Comparison of ENCODE assay signal across 25 cellular contexts in the genomic region with DNA sequence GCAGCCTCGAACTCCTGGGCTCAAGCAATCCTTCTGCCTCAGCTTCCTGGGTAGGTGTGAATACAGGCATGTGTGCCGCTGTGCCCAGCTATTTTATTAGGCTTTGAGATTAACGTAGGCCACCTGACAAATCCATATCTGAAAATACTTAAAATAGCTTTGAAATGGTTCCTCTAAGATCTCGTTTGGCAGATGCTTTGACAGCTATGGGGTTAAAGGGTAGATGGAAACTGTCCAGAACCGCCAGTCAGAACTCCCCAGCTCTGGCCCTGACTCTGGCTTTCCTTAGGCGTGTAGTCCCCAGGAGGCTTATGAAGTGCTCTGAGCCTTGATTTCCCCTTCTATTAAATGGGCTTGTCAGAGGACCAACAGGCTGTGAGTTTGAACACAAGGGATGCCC.
"Had no signal": no experiment of that assay in that cellular context is flagged by ENCODE, and none has a peak within 500 bp of the region (broad histone marks: within the 10 kb centered on the region; RNA-seq: fewer than 3 reads in every experiment).

No MANE protein-coding gene starts in this region.

- ATAC-seq: effector memory CD8-positive, alpha-beta T cell; gastrocnemius medialis; heart right ventricle; left lung; lower lobe of right lung; naive thymus-derived CD8-positive, alpha-beta T cell; sciatic nerve; stimulated activated naive CD8-positive, alpha-beta T cell treated with anti-CD3 and anti-CD28 coated beads, Interleukin-15, amount 100 ng/mL, for 72 hours; upper lobe of right lung had no signal

- H3K9me3 ChIP-seq: esophagus muscularis mucosa, gastrocnemius medialis, lower lobe of right lung, ovary, testis, upper lobe of right lung, vagina had no signal

- H3K27me3 ChIP-seq: dorsolateral prefrontal cortex, esophagus muscularis mucosa, gastrocnemius medialis, heart right ventricle, left lung, ovary, testis, tibial nerve, upper lobe of right lung, vagina had no signal

- H3K27me3 Mint-ChIP-seq: effector memory CD8-positive, alpha-beta T cell; naive thymus-derived CD8-positive, alpha-beta T cell; progenitor cell of endocrine pancreas; stimulated activated naive CD8-positive, alpha-beta T cell treated with anti-CD3 and anti-CD28 coated beads, Interleukin-15, amount 100 ng/mL, for 72 hours had no signal

- DNase-seq: cortex of kidney; dorsolateral prefrontal cortex; effector memory CD8-positive, alpha-beta T cell; gastrocnemius medialis; heart right ventricle; islet precursor cell; left lung; lower lobe of right lung; mesenchymal stem cell; naive thymus-derived CD8-positive, alpha-beta T cell; nucleus accumbens; ovary; stimulated activated CD4-positive, alpha-beta T cell treated with anti-CD3 and anti-CD28 coated beads, Interleukin-2, amount 100 ng/mL, for 24 hours; stimulated activated CD4-positive, alpha-beta T cell treated with anti-CD3 and anti-CD28 coated beads, Interleukin-4, amount 100 ng/mL, for 4 hours; stimulated activated naive B cell treated with anti-CD40 and anti-IgM and Interleukin-4, amounts not matched to agents 10 μg/mL and 1 μg/mL and 100 μg/mL, for 72 hours; stimulated activated naive CD8-positive, alpha-beta T cell treated with anti-CD3 and anti-CD28 coated beads, Interleukin-15, amount 100 ng/mL, for 72 hours; testis; upper lobe of right lung had no signal

- H3K36me3 ChIP-seq: esophagus muscularis mucosa, gastrocnemius medialis, heart right ventricle, left lung, lower lobe of right lung, ovary, tibial nerve, upper lobe of right lung, vagina had no signal

- H3K27ac ChIP-seq: dorsolateral prefrontal cortex, epithelial cell of prostate, esophagus muscularis mucosa, gastrocnemius medialis, lower lobe of right lung, testis, vagina had no signal

- H3K4me3 ChIP-seq: dorsolateral prefrontal cortex, esophagus muscularis mucosa, gastrocnemius medialis, heart right ventricle, left lung, lower lobe of right lung, ovary, testis, tibial nerve, upper lobe of right lung, vagina had no signal

- H3K4me1 ChIP-seq: esophagus muscularis mucosa, gastrocnemius medialis, testis, vagina had no signal

- H3K27ac Mint-ChIP-seq: effector memory CD8-positive, alpha-beta T cell; naive thymus-derived CD8-positive, alpha-beta T cell; progenitor cell of endocrine pancreas; stimulated activated naive CD8-positive, alpha-beta T cell treated with anti-CD3 and anti-CD28 coated beads, Interleukin-15, amount 100 ng/mL, for 72 hours had no signal

- H3K4me3 Mint-ChIP-seq: effector memory CD8-positive, alpha-beta T cell; neural crest cell; stimulated activated naive CD8-positive, alpha-beta T cell treated with anti-CD3 and anti-CD28 coated beads, Interleukin-15, amount 100 ng/mL, for 72 hours had no signal

- H3K4me1 Mint-ChIP-seq: neural crest cell had no signal
